Comparison of ENCODE assay signal across 8 cellular contexts in the genomic region with DNA sequence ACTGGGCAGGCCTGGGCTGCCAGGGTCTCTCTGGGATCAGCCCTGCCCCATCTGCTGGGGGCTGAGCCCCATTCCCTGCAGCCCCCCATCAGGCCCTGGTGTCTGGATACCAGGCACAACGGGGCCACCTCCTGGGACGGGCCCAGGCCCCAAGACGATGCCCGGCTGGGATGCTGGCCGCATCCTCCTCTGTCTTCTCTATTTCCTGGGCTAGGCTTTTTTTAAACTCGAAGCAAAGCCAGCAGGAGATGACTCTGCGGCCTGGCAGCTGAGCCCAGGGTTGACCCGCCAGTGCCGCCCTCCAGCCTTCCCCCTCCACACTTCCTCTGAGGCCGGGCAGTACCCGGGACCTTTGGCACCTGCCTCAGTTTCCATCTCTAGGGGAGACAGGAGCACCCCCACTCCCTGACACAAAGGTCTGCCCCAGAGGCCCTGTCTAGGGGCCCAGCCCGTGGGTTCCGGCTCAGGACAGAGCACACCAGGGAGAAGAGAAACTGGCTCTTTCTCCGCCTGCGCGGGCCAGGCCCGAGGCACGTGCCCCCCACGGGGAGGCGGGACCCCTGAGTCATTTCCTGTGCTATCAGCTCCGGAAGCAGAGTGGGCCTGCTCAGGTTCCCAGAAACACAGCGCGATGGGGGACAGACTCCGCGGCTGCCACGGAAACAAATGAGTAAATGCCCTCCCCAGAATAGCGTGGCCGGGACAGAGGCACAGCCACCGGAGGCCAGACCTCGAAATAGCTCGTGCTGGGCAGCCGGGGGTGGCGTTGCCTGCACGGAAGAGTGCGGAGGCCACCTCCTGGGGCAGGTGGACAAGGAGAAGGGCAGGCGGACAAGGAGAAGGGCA.
A peak's percentile ranks its signal among the peaks of the same experiment; 100 is the strongest.
DNase-seq lines count a peak whose midpoint lies in the region; ATAC-seq and TF ChIP-seq lines count a peak whose summit lies in the region.

No MANE protein-coding gene starts in this region.

- intact Hi-C loops in A673 (cut with micrococcal nuclease; ENCODE audit: unreplicated experiment), result loop anchor here (10.0 kb wide), 1 partner anchor 171 kb away; no protein-coding TSS in a partner anchor
- intact Hi-C loops in dendritic cell treated with granulocyte-macrophage colony-stimulating factor and Interleukin-4, amounts not matched to agents 40 ng/mL and 50 ng/mL, for 4 days (cut with micrococcal nuclease), result no loop called here

- no peaks in the 10 kb centered on the region for H3K27me3 Mint-ChIP-seq in activated CD4-positive, alpha-beta T cell treated with anti-CD3 and anti-CD28 coated beads, Interleukin-2, amount 10 ng/mL, durations not matched to agents 7 days and 5 days
- peaks cover 10% of the 10 kb centered on the region for H3K27me3 Mint-ChIP-seq in dendritic cell treated with granulocyte-macrophage colony-stimulating factor and Interleukin-4, amounts not matched to agents 40 ng/mL and 50 ng/mL, for 4 days
- H3K27me3 Mint-ChIP-seq in naive thymus-derived CD8-positive, alpha-beta T cell, result no peaks in the 10 kb centered on the region
- H3K27me3 Mint-ChIP-seq in type B pancreatic cell, result no peaks in the 10 kb centered on the region

- TF ChIP-seq CTCF in A673 (conservative IDR thresholded peaks at IDR 0.05; ENCODE audit: low read depth, low read length), result no peak
- no peak for TF ChIP-seq CTCF in type B pancreatic cell (conservative IDR thresholded peaks at IDR 0.05)

- H3K36me3 Mint-ChIP-seq in activated CD4-positive, alpha-beta T cell treated with anti-CD3 and anti-CD28 coated beads, Interleukin-2, amount 10 ng/mL, durations not matched to agents 7 days and 5 days (ENCODE audit: low read depth), result peaks cover 25% of the 10 kb centered on the region
- H3K36me3 Mint-ChIP-seq in dendritic cell treated with granulocyte-macrophage colony-stimulating factor and Interleukin-4, amounts not matched to agents 40 ng/mL and 50 ng/mL, for 4 days (ENCODE audit: low read depth), result no peaks in the 10 kb centered on the region
- peaks cover 11 to 24% (median 21%) of the 10 kb centered on the region in 3 donors for H3K36me3 Mint-ChIP-seq in naive thymus-derived CD8-positive, alpha-beta T cell
- no peaks in the 10 kb centered on the region for H3K36me3 Mint-ChIP-seq in type B pancreatic cell

- H3K9me3 Mint-ChIP-seq in activated CD4-positive, alpha-beta T cell treated with anti-CD3 and anti-CD28 coated beads, Interleukin-2, amount 10 ng/mL, durations not matched to agents 7 days and 5 days, result no peaks in the 10 kb centered on the region
- no peaks in the 10 kb centered on the region for H3K9me3 Mint-ChIP-seq in dendritic cell treated with granulocyte-macrophage colony-stimulating factor and Interleukin-4, amounts not matched to agents 40 ng/mL and 50 ng/mL, for 4 days
- H3K9me3 Mint-ChIP-seq in naive thymus-derived CD8-positive, alpha-beta T cell, result peaks cover 0 to 12% (median 3%) of the 10 kb centered on the region in 9 donors
- H3K9me3 Mint-ChIP-seq in type B pancreatic cell, result no peaks in the 10 kb centered on the region

- H3K36me3 ChIP-seq in A673 (ENCODE audit: insufficient read depth, low read length, poor library complexity, severe bottlenecking), result no peaks in the 10 kb centered on the region

- peak overlapping the region; percentile 16 for H3K4me3 ChIP-seq in A673 (ENCODE audit: low read depth, low read length, poor library complexity, severe bottlenecking)

- peak; percentile 80 for ATAC-seq in GM19468 (IDR thresholded peaks at IDR 0.05; ENCODE audit: extremely low read depth, unreplicated experiment)
- ATAC-seq in naive thymus-derived CD8-positive, alpha-beta T cell, result peak; percentile 78 to 79

- H3K27ac Mint-ChIP-seq in activated CD4-positive, alpha-beta T cell treated with anti-CD3 and anti-CD28 coated beads, Interleukin-2, amount 10 ng/mL, durations not matched to agents 7 days and 5 days, result peak overlapping the region; percentile 97
- peak overlapping the region; percentile 100 for H3K27ac Mint-ChIP-seq in dendritic cell treated with granulocyte-macrophage colony-stimulating factor and Interleukin-4, amounts not matched to agents 40 ng/mL and 50 ng/mL, for 4 days
- H3K27ac Mint-ChIP-seq in naive thymus-derived CD8-positive, alpha-beta T cell, result peak overlapping the region; percentile 100
- H3K27ac Mint-ChIP-seq in type B pancreatic cell, result no peak overlapping the region

- BruUV-seq in A673 (replicated peaks; lab: Mats Ljungman, UMichigan), result no TSS peak

- H3K4me3 Mint-ChIP-seq in activated CD4-positive, alpha-beta T cell treated with anti-CD3 and anti-CD28 coated beads, Interleukin-2, amount 10 ng/mL, durations not matched to agents 7 days and 5 days, result peak overlapping the region; percentile 81
- H3K4me3 Mint-ChIP-seq in dendritic cell treated with granulocyte-macrophage colony-stimulating factor and Interleukin-4, amounts not matched to agents 40 ng/mL and 50 ng/mL, for 4 days, result peak overlapping the region; percentile 79
- peak overlapping the region; percentile 84 to 97 (median 92) for H3K4me3 Mint-ChIP-seq in naive thymus-derived CD8-positive, alpha-beta T cell
- no peak overlapping the region for H3K4me3 Mint-ChIP-seq in type B pancreatic cell

- H3K27ac ChIP-seq in A673 (ENCODE audit: low read depth, low read length, poor library complexity, severe bottlenecking), result peak overlapping the region; percentile 80

- CTCF ChIA-PET in A673 (lab: Charles Lee), result no interaction called here
- CTCF ChIA-PET in activated CD4-positive, alpha-beta T cell treated with anti-CD3 and anti-CD28 coated beads, Interleukin-2, amount 10 ng/mL, durations not matched to agents 7 days and 5 days (lab: Charles Lee), result interaction anchor here (1.0 to 1.7 kb wide), 2 partner anchors 9 to 15 kb away, joined by 3 to 9 read pairs; no protein-coding TSS in a partner anchor

- DNase-seq in A673 (ENCODE audit: low spot score), result peak; percentile 93
- DNase-seq in HPDE6-E6E7 (ENCODE audit: extremely low spot score), result peak; percentile 14
- peak; percentile 93 for DNase-seq in activated CD4-positive, alpha-beta T cell treated with anti-CD3 and anti-CD28 coated beads, Interleukin-2, amount 10 ng/mL, durations not matched to agents 7 days and 5 days
- DNase-seq in naive thymus-derived CD8-positive, alpha-beta T cell, result peak; percentile 72 to 96 (median 90)
- peak; percentile 98 for DNase-seq in stimulated activated naive CD4-positive, alpha-beta T cell treated with Interleukin-2 at 50 U/mL for 16 hours (lab: John Stamatoyannopoulos, UW)
- no peak for DNase-seq in type B pancreatic cell (ENCODE audit: extremely low spot score, unreplicated experiment)

- H3K4me1 Mint-ChIP-seq in activated CD4-positive, alpha-beta T cell treated with anti-CD3 and anti-CD28 coated beads, Interleukin-2, amount 10 ng/mL, durations not matched to agents 7 days and 5 days, result peaks cover 73% of the 10 kb centered on the region
- H3K4me1 Mint-ChIP-seq in dendritic cell treated with granulocyte-macrophage colony-stimulating factor and Interleukin-4, amounts not matched to agents 40 ng/mL and 50 ng/mL, for 4 days (ENCODE audit: low read depth), result peaks cover 63% of the 10 kb centered on the region
- H3K4me1 Mint-ChIP-seq in naive thymus-derived CD8-positive, alpha-beta T cell, result peaks cover 28 to 73% (median 65%) of the 10 kb centered on the region in 4 donors
- peaks cover 14% of the 10 kb centered on the region for H3K4me1 Mint-ChIP-seq in type B pancreatic cell (ENCODE audit: unreplicated experiment)

- peaks cover 32% of the 10 kb centered on the region for H3K4me1 ChIP-seq in A673 (ENCODE audit: insufficient read depth, low read length, poor library complexity, severe bottlenecking)

- no peaks in the 10 kb centered on the region for H3K9me3 ChIP-seq in A673 (ENCODE audit: low read depth, low read length, poor library complexity, severe bottlenecking)

- POLR2A ChIA-PET in A673 (lab: Charles Lee; ENCODE audit: low non-redundant PET), result no interaction called here
- POLR2A ChIA-PET in activated CD4-positive, alpha-beta T cell treated with anti-CD3 and anti-CD28 coated beads, Interleukin-2, amount 10 ng/mL, durations not matched to agents 7 days and 5 days (lab: Charles Lee), result interaction anchor here (1.2 kb wide), 1 partner anchor 14 kb away, joined by 6 read pairs; no protein-coding TSS in a partner anchor
- POLR2A ChIA-PET in naive thymus-derived CD8-positive, alpha-beta T cell (lab: Charles Lee), result interaction anchor here (0.5 to 7.3 kb wide), 17 partner anchors 8 to 274 kb away, joined by 3 to 153 read pairs (median 4); no protein-coding TSS in a partner anchor

- H3K27me3 ChIP-seq in A673 (replicated peaks; ENCODE audit: insufficient read depth, low read depth, low read length, poor library complexity), result no peaks in the 10 kb centered on the region
